ENCODE assay signal across 17 cellular contexts in genomic region chr5:32791536-32792240, GRCh38.
"Had no signal": no experiment of that assay in that cellular context is flagged by ENCODE, and none has a peak within 500 bp of the region (broad histone marks: within the 10 kb centered on the region; RNA-seq: fewer than 3 reads in every experiment).

No MANE protein-coding gene starts in this region.

- H2AFZ ChIP-seq: neural progenitor cell had no signal

- H3K36me3 ChIP-seq: gastroesophageal sphincter, neural progenitor cell, pancreas, sigmoid colon had no signal

- H3K4me1 ChIP-seq: gastroesophageal sphincter, neural progenitor cell, pancreas had no signal

- DNase-seq: activated CD4-positive, alpha-beta T cell treated with anti-CD3 and anti-CD28 coated beads, Interleukin-2, amount 10 ng/mL, durations not matched to agents 7 days and 5 days; activated CD4-positive, CD25-positive, alpha-beta regulatory T cell; activated CD8-positive, alpha-beta memory T cell treated with anti-CD3 and anti-CD28 coated beads for 24 hours; activated naive CD4-positive, alpha-beta T cell; aorta; dermis blood vessel endothelial cell; effector memory CD8-positive, alpha-beta T cell; heart right ventricle; left colon; mammary epithelial cell; pancreas; sigmoid colon; stimulated activated CD4-positive, alpha-beta T cell treated with anti-CD3 and anti-CD28 coated beads, Interleukin-12 subunit alpha, Interleukin-12 subunit beta, amount 100 ng/mL, for 4 hours; stimulated activated CD4-positive, alpha-beta T cell treated with anti-CD3 and anti-CD28 coated beads, Interleukin-2, amount 100 ng/mL, for 24 hours; T-helper 2 cell had no signal

- H3K4me2 ChIP-seq: neural progenitor cell had no signal

- H3K27me3 ChIP-seq: gastroesophageal sphincter, heart right ventricle, neural progenitor cell, sigmoid colon had no signal

- H3K9me3 ChIP-seq: pancreas, sigmoid colon had no signal

- H3K9ac ChIP-seq: neural progenitor cell had no signal

- H3K27ac ChIP-seq: gastroesophageal sphincter, heart right ventricle, neural progenitor cell, pancreas, sigmoid colon had no signal

- H3K4me3 ChIP-seq: gastroesophageal sphincter, heart right ventricle, neural progenitor cell, pancreas, sigmoid colon had no signal

- ATAC-seq: effector memory CD8-positive, alpha-beta T cell; gastroesophageal sphincter; heart right ventricle; left colon; pancreas had no signal
